In genomic region chr6:129598244-129599187, GRCh38 we compare ENCODE assay signal across 8 cellular contexts.
A peak's percentile ranks its signal among the peaks of the same experiment; 100 is the strongest.
DNase-seq lines count a peak whose midpoint lies in the region; ATAC-seq, FAIRE-seq and TF ChIP-seq lines count a peak whose summit lies in the region.

No MANE protein-coding gene starts in this region.

- no peaks in the 10 kb centered on the region for H3K9me3 Mint-ChIP-seq in stimulated activated effector memory CD8-positive, alpha-beta T cell treated with anti-CD3 and anti-CD28 coated beads, Interleukin-12 subunit alpha, Interleukin-12 subunit beta, amount 100 ng/mL, for 72 hours

- H4K20me1 ChIP-seq in K562 (replicated peaks; ENCODE audit: control insufficient read depth, insufficient read depth, low read length), result no peaks in the 10 kb centered on the region

- peak; percentile 75 for DNase-seq in DMS53 (lab: John Stamatoyannopoulos, UW)
- DNase-seq in NCI-H774 (lab: John Stamatoyannopoulos, UW), result peak; percentile 73
- peak; percentile 52 to 75 (median 60) for DNase-seq in K562 (ENCODE audit: extremely low read depth in 1 of 4, low spot score in 3 of 4)
- DNase-seq in stimulated activated effector memory CD8-positive, alpha-beta T cell treated with anti-CD3 and anti-CD28 coated beads, Interleukin-12 subunit alpha, Interleukin-12 subunit beta, amount 100 ng/mL, for 72 hours (ENCODE audit: low spot score in 2 of 2), result no peak
- no peak for DNase-seq in effector CD4-positive, alpha-beta T cell

- H3K4me2 ChIP-seq in K562 (ENCODE audit: insufficient read depth, low read length), result no peak overlapping the region

- TF ChIP-seq POLR2A in K562 (conservative IDR thresholded peaks at IDR 0.05), result no peak

- POLR2A ChIA-PET in K562 (lab: Yijun Ruan, JAX), result interaction anchor here (0.6 to 1.4 kb wide), 2 partner anchors 10 to 340 kb away, joined by 3 to 5 read pairs; no protein-coding TSS in a partner anchor

- intact Hi-C loops in K562 (cut with micrococcal nuclease), result loop anchor here (1.0 to 2.0 kb wide), 6 partner anchors 74 to 422 kb away; no protein-coding TSS in a partner anchor

- H2AFZ ChIP-seq in K562 (ENCODE audit: low read depth, low read length), result no peak overlapping the region

- TF ChIP-seq RAD21 in K562 (CRISPR knock-in tag; conservative IDR thresholded peaks at IDR 0.05 in 1 of 2, IDR thresholded peaks at IDR 0.05 in 1 of 2), result peak; percentile 97

- H3K36me3 ChIP-seq in K562 (ENCODE audit: control insufficient read depth, insufficient read depth, low read length) (peaks cover 19% of the 10 kb centered on the region), iPS-20b (ENCODE audit: insufficient read depth, low read depth, low read length) (no peaks in the 10 kb centered on the region)

- H3K9ac ChIP-seq in K562 (ENCODE audit: insufficient read depth in 1 of 2, low read depth in 2 of 2, low read length in 2 of 2), result no peak overlapping the region
- no peak overlapping the region for H3K9ac ChIP-seq in iPS-20b (ENCODE audit: low read depth, low read length)

- no peak overlapping the region for H3K4me3 ChIP-seq in K562
- H3K4me3 ChIP-seq in iPS-20b (ENCODE audit: low read length), result no peak overlapping the region

- H3K27ac ChIP-seq in K562 (ENCODE audit: extremely low read depth, low read depth, low read length) (no peak overlapping the region), iPS-20b (ENCODE audit: low read length) (peak overlapping the region; percentile 69)

- in situ Hi-C loops in K562 (cut with MboI), result loop anchor here (10.0 to 25.0 kb wide), 4 partner anchors 146 to 414 kb away; partner anchors contain the start of gene L3MBTL3

- H3K4me3 Mint-ChIP-seq in stimulated activated effector memory CD8-positive, alpha-beta T cell treated with anti-CD3 and anti-CD28 coated beads, Interleukin-12 subunit alpha, Interleukin-12 subunit beta, amount 100 ng/mL, for 72 hours, result no peak overlapping the region

- ATAC-seq in GM19463 (IDR thresholded peaks at IDR 0.05; ENCODE audit: unreplicated experiment) (peak; percentile 54), HG03565 (IDR thresholded peaks at IDR 0.05; ENCODE audit: unreplicated experiment) (peak; percentile 74), K562 (peak; percentile 91)
- peak; percentile 80 for ATAC-seq in stimulated activated effector memory CD8-positive, alpha-beta T cell treated with anti-CD3 and anti-CD28 coated beads, Interleukin-12 subunit alpha, Interleukin-12 subunit beta, amount 100 ng/mL, for 72 hours

- WGBS in K562 (ENCODE audit: insufficient coverage, low coverage, missing lambda C conversion rate), result 46% methylated on average over 6 of the region's 6 CpGs

- peak; percentile 86 for FAIRE-seq in K562 (lab: Jason Lieb, UNC)

- TF ChIP-seq CTCF in K562 (IDR thresholded peaks at IDR 0.05 in 2 of 3, conservative IDR thresholded peaks at IDR 0.05 in 1 of 3; ENCODE audit: insufficient read depth in 2 of 3, low read depth in 1 of 3, low read length in 3 of 3), result peak; percentile 70 to 91 (median 71); a peak in 5 of 6 replicates

- H3K9me3 ChIP-seq in K562 (replicated peaks; ENCODE audit: control insufficient read depth, insufficient read depth, low read depth, low read length), result no peaks in the 10 kb centered on the region
- no peaks in the 10 kb centered on the region for H3K9me3 ChIP-seq in iPS-20b (ENCODE audit: insufficient read depth, low read depth, low read length)

- H3K27me3 ChIP-seq in K562 (ENCODE audit: control insufficient read depth in 2 of 2, insufficient read depth in 2 of 2, low read length in 2 of 2) (no peaks in the 10 kb centered on the region), iPS-20b (ENCODE audit: insufficient read depth, low read length) (no peaks in the 10 kb centered on the region)

- no peaks in the 10 kb centered on the region for H3K4me1 Mint-ChIP-seq in stimulated activated effector memory CD8-positive, alpha-beta T cell treated with anti-CD3 and anti-CD28 coated beads, Interleukin-12 subunit alpha, Interleukin-12 subunit beta, amount 100 ng/mL, for 72 hours

- no peaks in the 10 kb centered on the region for H3K9me1 ChIP-seq in K562 (ENCODE audit: control insufficient read depth, insufficient read depth, low read length)

- H3K36me3 Mint-ChIP-seq in stimulated activated effector memory CD8-positive, alpha-beta T cell treated with anti-CD3 and anti-CD28 coated beads, Interleukin-12 subunit alpha, Interleukin-12 subunit beta, amount 100 ng/mL, for 72 hours, result no peaks in the 10 kb centered on the region

- H3K4me1 ChIP-seq in K562 (replicated peaks in 1 of 2; ENCODE audit: control insufficient read depth in 2 of 2, insufficient read depth in 2 of 2, low read length in 2 of 2), result 0 out of 5 replicates have a peak, but pooled peaks cover 0 to 4% of the 10 kb centered on the region in 2 experiments
- H3K4me1 ChIP-seq in iPS-20b (ENCODE audit: insufficient read depth, low read length), result peaks cover 10% of the 10 kb centered on the region

- no peak for TF ChIP-seq EP300 in K562 (IDR thresholded peaks at IDR 0.05; ENCODE audit: low read length)

- CTCF ChIA-PET in K562 (lab: Yijun Ruan, JAX; ENCODE audit: low intra/inter-chr PET ratio), result interaction anchor here (0.5 to 3.9 kb wide), 14 partner anchors 69 to 1860 kb away, joined by 3 to 27 read pairs (median 6); no protein-coding TSS in a partner anchor

- no peaks in the 10 kb centered on the region for H3K79me2 ChIP-seq in K562 (ENCODE audit: control insufficient read depth, insufficient read depth, low read length)

- no peak overlapping the region for H3K27ac Mint-ChIP-seq in stimulated activated effector memory CD8-positive, alpha-beta T cell treated with anti-CD3 and anti-CD28 coated beads, Interleukin-12 subunit alpha, Interleukin-12 subunit beta, amount 100 ng/mL, for 72 hours

- BruUV-seq in K562 (replicated peaks; lab: Mats Ljungman, UMichigan), result no TSS peak

TF ChIP-seq in K562, 482 proteins besides CTCF, POLR2A, EP300 and RAD21 (continues in another document):
- TF ChIP-seq SREBF1 (IDR thresholded peaks at IDR 0.05; ENCODE audit: borderline replicate concordance, low read depth, low read length) (no peak), YBX1 (IDR thresholded peaks at IDR 0.05) (no peak), L3MBTL2 (IDR thresholded peaks at IDR 0.05) (no peak), MNT (conservative IDR thresholded peaks at IDR 0.05) (0 out of 4 replicates have a peak, but pooled peaks of 1 of the 2 experiments have one; percentile 32), ZNF263 (CRISPR knock-in tag; IDR thresholded peaks at IDR 0.05; ENCODE audit: borderline replicate concordance) (peak; percentile 60; the same call in 1 of the 2 replicates), FOXJ3 (CRISPR knock-in tag; IDR thresholded peaks at IDR 0.05) (no peak), DEAF1 (CRISPR knock-in tag; IDR thresholded peaks at IDR 0.05) (peak; percentile 93), ZNF316 (IDR thresholded peaks at IDR 0.05) (0 out of 2 replicates have a peak, but pooled peaks have one; percentile 22), C11orf30 (IDR thresholded peaks at IDR 0.05; ENCODE audit: low read depth) (peak; percentile 14; the same call in 1 of the 2 replicates), BRD9 (IDR thresholded peaks at IDR 0.05; ENCODE audit: low read depth, partially characterized antibody) (peak; percentile 34), FOSL1 (tag; conservative IDR thresholded peaks at IDR 0.05) (peak; percentile 42; the same call in 1 of the 2 replicates), ESRRB (CRISPR knock-in tag; IDR thresholded peaks at IDR 0.05; ENCODE audit: borderline replicate concordance) (no peak), DACH1 (IDR thresholded peaks at IDR 0.05; ENCODE audit: partially characterized antibody) (peak; percentile 8), SOX6 (IDR thresholded peaks at IDR 0.05) (peak; percentile 52; the same call in 1 of the 2 replicates), MAFG (tag; conservative IDR thresholded peaks at IDR 0.05) (peak; percentile 24; the same call in 1 of the 2 replicates), ARID2 (IDR thresholded peaks at IDR 0.05) (peak; percentile 77)
- TF ChIP-seq, protein P1, sequence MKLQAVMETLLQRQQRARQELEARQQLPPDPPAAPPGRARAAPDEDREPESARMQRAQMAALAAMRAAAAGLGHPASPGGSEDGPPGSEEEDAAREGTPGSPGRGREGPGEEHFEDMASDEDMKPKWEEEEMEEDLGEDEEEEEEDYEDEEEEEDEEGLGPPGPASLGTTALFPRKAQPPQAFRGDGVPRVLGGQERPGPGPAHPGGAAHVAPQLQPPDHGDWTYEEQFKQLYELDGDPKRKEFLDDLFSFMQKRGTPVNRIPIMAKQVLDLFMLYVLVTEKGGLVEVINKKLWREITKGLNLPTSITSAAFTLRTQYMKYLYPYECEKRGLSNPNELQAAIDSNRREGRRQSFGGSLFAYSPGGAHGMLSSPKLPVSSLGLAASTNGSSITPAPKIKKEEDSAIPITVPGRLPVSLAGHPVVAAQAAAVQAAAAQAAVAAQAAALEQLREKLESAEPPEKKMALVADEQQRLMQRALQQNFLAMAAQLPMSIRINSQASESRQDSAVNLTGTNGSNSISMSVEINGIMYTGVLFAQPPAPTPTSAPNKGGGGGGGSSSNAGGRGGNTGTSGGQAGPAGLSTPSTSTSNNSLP (IDR thresholded peaks at IDR 0.05; ENCODE audit: borderline replicate concordance, low read depth, low read length), result peak; percentile 80

Comparison
In these comparisons a context has a peak if more than half of its experiments do, and no peak if none do; other contexts are left out.
1. DNase-seq: peak in DMS53 (single experiment), NCI-H774 (single experiment) and K562 (4 of 4); none in stimulated activated effector memory CD8-positive, alpha-beta T cell treated with anti-CD3 and anti-CD28 coated beads, Interleukin-12 subunit alpha, Interleukin-12 subunit beta, amount 100 ng/mL, for 72 hours (0 of 2) and effector CD4-positive, alpha-beta T cell (single experiment).
2. Peak in every context shown above with its lines, with median percentiles within 50 percentile points of each other: ATAC-seq.